ENCODE assay signal across 16 cellular contexts in genomic region chr2:2542966-2543555, GRCh38.
DNase-seq lines count a peak whose midpoint lies in the region; ATAC-seq and TF ChIP-seq lines count a peak whose summit lies in the region.
"Had no signal": no experiment of that assay in that cellular context is flagged by ENCODE, and none has a peak within 500 bp of the region (broad histone marks: within the 10 kb centered on the region; RNA-seq: fewer than 3 reads in every experiment).

No MANE protein-coding gene starts in this region.

- H3K27ac ChIP-seq in 22Rv1 (no peak overlapping the region), lung (ENCODE audit: low read depth in 1 of 2, low read length in 1 of 2) (no peak overlapping the region), tibial artery (no peak overlapping the region), transverse colon (no peak overlapping the region)
- H3K27ac ChIP-seq: A549, thoracic aorta had no signal

- ATAC-seq in lung (ENCODE audit: insufficient read depth, low FRiP score) (no peak), GM18505 (IDR thresholded peaks at IDR 0.05; ENCODE audit: unreplicated experiment) (no peak)
- ATAC-seq: A549, HCT116 had no signal

- no peak for TF ChIP-seq EP300 in transverse colon (IDR thresholded peaks at IDR 0.05; ENCODE audit: low read depth)

- in situ Hi-C loops in SK-MEL-5 (cut with HindIII; ENCODE audit: low pct_unique_long_range_greater_than_20kb, low sequenced_read_pairs) = no loop called here
- in situ Hi-C loops in transverse colon (cut with MboI; ENCODE audit: low pct_ligation_motif_present in 1 of 4, low pct_unique_long_range_greater_than_20kb in 1 of 4, low sequenced_read_pairs in 3 of 4) = no loop called here

- H3K4me1 ChIP-seq in lung (ENCODE audit: control insufficient read depth in 2 of 2, insufficient read depth in 2 of 2, low read length in 2 of 2) (no peaks in the 10 kb centered on the region), tibial artery (no peaks in the 10 kb centered on the region), transverse colon (no peaks in the 10 kb centered on the region)
- H3K4me1 ChIP-seq: A549 had no signal

- no peak for TF ChIP-seq POLR2A in GM18505 (IDR thresholded peaks at IDR 0.05; ENCODE audit: borderline replicate concordance, extremely low read depth, insufficient read depth, insufficient read length)
- TF ChIP-seq POLR2A in transverse colon (IDR thresholded peaks at IDR 0.05) = no peak

- peak overlapping the region; percentile 10 for H3K4me3 ChIP-seq in lung
- H3K4me3 ChIP-seq in tibial artery = no peak overlapping the region
- H3K4me3 ChIP-seq in transverse colon = no peak overlapping the region
- H3K4me3 ChIP-seq: A549, thoracic aorta had no signal

- H3K36me3 ChIP-seq in lung (ENCODE audit: control insufficient read depth in 2 of 2, insufficient read depth in 2 of 2, low read length in 2 of 2) (no peaks in the 10 kb centered on the region), tibial artery (no peaks in the 10 kb centered on the region), transverse colon (no peaks in the 10 kb centered on the region)
- H3K36me3 ChIP-seq: thoracic aorta had no signal

- 60 to 74% methylated on average over 24 of the region's 24 CpGs for WGBS in lung, 2 donors
- WGBS in transverse colon (ENCODE audit: low coverage in 1 of 2), 2 donors = 53 to 70% methylated on average over 8 to 24 of the region's 24 CpGs

- intact Hi-C loops in tibial artery (cut with DNase I; ENCODE audit: low total_unique reads) (no loop called here), transverse colon (cut with DNase I; ENCODE audit: low total_unique reads) (no loop called here)

- peak; percentile 40; the same call in 1 of the 2 replicates for TF ChIP-seq CTCF in 22Rv1 (IDR thresholded peaks at IDR 0.05)
- no peak for TF ChIP-seq CTCF in lung (IDR thresholded peaks at IDR 0.05; ENCODE audit: control extremely low read depth, extremely low read depth)
- no peak for TF ChIP-seq CTCF in tibial artery (IDR thresholded peaks at IDR 0.05)
- TF ChIP-seq CTCF in transverse colon (IDR thresholded peaks at IDR 0.05) = no peak

- H3K9me3 ChIP-seq in lung (ENCODE audit: control insufficient read depth in 2 of 2, insufficient read depth in 1 of 2, low read length in 1 of 2) (peaks cover 0 to 3% of the 10 kb centered on the region in 2 donors), tibial artery (no peaks in the 10 kb centered on the region), transverse colon (no peaks in the 10 kb centered on the region)
- H3K9me3 ChIP-seq: A549, thoracic aorta had no signal

- peak; percentile 97 for DNase-seq in NCI-H146 (lab: John Stamatoyannopoulos, UW)
- peak; percentile 29 for DNase-seq in SK-MEL-5 (ENCODE audit: low read depth, low spot score)
- no peak for DNase-seq in lung (ENCODE audit: low spot score)
- DNase-seq in glomerular visceral epithelial cell (ENCODE audit: extremely low spot score) = no peak
- no peak for DNase-seq in tibial artery
- no peak for DNase-seq in transverse colon
- DNase-seq: activated CD8-positive, alpha-beta memory T cell treated with anti-CD3 and anti-CD28 coated beads for 24 hours; activated naive CD4-positive, alpha-beta T cell treated with Interleukin-2 at 50 U/mL for 16 hours; central memory CD4-positive, alpha-beta T cell; NCI-H1694; T-helper 9 cell had no signal

- H3K27me3 ChIP-seq in lung (ENCODE audit: control insufficient read depth, insufficient read depth) = no peaks in the 10 kb centered on the region
- peaks cover 0 to 3% of the 10 kb centered on the region in 2 donors for H3K27me3 ChIP-seq in tibial artery
- H3K27me3 ChIP-seq in transverse colon = no peaks in the 10 kb centered on the region

Comparison
In these comparisons a context has a peak if more than half of its experiments do, and no peak if none do; other contexts are left out.
1. DNase-seq: peak in NCI-H146 (single experiment) and SK-MEL-5 (single experiment); none in lung (single experiment), glomerular visceral epithelial cell (single experiment), tibial artery (0 of 2) and transverse colon (single experiment).